Comparison of ENCODE assay signal across 1 cellular context in genomic region chr15:67593561-67593960, GRCh38.
TF ChIP-seq lines count a peak whose summit lies in the region.

No MANE protein-coding gene starts in this region.

TF ChIP-seq in GM12878, 131 proteins besides CTCF, POLR2A, EP300 and RAD21 (continued from another document):
- TF ChIP-seq CEBPZ (IDR thresholded peaks at IDR 0.05; ENCODE audit: low read depth, low read length), result no peak
- no peak for TF ChIP-seq RELB (IDR thresholded peaks at IDR 0.05; ENCODE audit: low read depth)
- TF ChIP-seq LARP7 (IDR thresholded peaks at IDR 0.05), result no peak
- no peak for TF ChIP-seq ETV6 (conservative IDR thresholded peaks at IDR 0.05 in 1 of 2, IDR thresholded peaks at IDR 0.05 in 1 of 2; ENCODE audit: borderline replicate concordance in 1 of 2, low read depth in 1 of 2)
- TF ChIP-seq ZZZ3 (IDR thresholded peaks at IDR 0.05; ENCODE audit: control insufficient read depth, insufficient read length, low read depth), result no peak
- TF ChIP-seq CEBPB (IDR thresholded peaks at IDR 0.05; ENCODE audit: borderline replicate concordance in 1 of 2, low read depth in 2 of 2, low read length in 2 of 2), result no peak
- TF ChIP-seq HSF1 (IDR thresholded peaks at IDR 0.05; ENCODE audit: low read depth, low read length), result no peak
